7 cellular contexts compared by ENCODE assay signal in the genomic region with DNA sequence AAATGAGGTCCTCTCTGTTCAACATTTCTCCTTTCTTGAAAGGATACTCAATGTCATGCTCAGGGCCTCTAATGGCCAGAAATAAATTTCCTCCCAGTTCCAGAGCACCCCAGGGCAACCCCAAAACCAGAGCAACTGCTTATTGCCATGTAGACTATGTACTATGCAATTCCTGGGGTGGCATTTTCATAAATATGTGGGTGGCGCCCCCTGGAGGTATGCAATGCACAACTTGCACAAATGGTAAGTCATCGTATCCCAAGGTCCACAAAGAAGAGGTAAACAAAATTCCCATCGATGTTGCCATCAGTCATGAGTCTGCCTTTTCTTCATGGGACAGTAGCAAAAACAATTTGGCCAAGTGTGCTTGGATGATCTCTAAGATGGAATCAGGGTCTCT.
DNase-seq lines count a peak whose midpoint lies in the region; FAIRE-seq and TF ChIP-seq lines count a peak whose summit lies in the region.
"Not testable (repeated sequence)": the region's sequence is repeated elsewhere in the genome, so short reads cannot be mapped to it uniquely, and the experiment has no call there.

No MANE protein-coding gene starts in this region.

- H3K4me1 ChIP-seq in cardiac muscle cell (ENCODE audit: low read depth) = not testable (repeated sequence)

- not testable (repeated sequence) for H3K4me3 ChIP-seq in GM12864 (ENCODE audit: low read depth, low read length); NB4 (ENCODE audit: low read depth, low read length); bronchial epithelial cell (ENCODE audit: low read depth, low read length); cardiac muscle cell

- H3K27ac ChIP-seq in cardiac muscle cell = not testable (repeated sequence)

- FAIRE-seq in bronchial epithelial cell (lab: Jason Lieb, UNC) = not testable (repeated sequence)

- not testable (repeated sequence) for DNase-seq in GM12864 (ENCODE audit: low read depth)
- peak; percentile 19 for DNase-seq in NB4 (ENCODE audit: low read depth)
- peak; percentile 17 for DNase-seq in T-helper 9 cell
- DNase-seq in activated CD8-positive, alpha-beta memory T cell treated with anti-CD3 and anti-CD28 coated beads, Interleukin-2, amount 50 U/mL, for 48 hours = peak; percentile 55
- peak; percentile 2 for DNase-seq in bronchial epithelial cell (ENCODE audit: low read depth)
- DNase-seq in cardiac muscle cell (ENCODE audit: low read depth in 1 of 2, low spot score in 1 of 2) = peak in 1 of 2 donors; percentile 6
- peak; percentile 16 for DNase-seq in stimulated activated CD4-positive, alpha-beta T cell treated with anti-CD3 and anti-CD28 coated beads, Interleukin-1b, Interleukin-23, amount 100 ng/mL, for 48 hours

- H3K36me3 ChIP-seq in bronchial epithelial cell (ENCODE audit: control insufficient read depth, insufficient read depth, low read length); cardiac muscle cell: not testable (repeated sequence)

- H3K9me3 ChIP-seq in cardiac muscle cell (ENCODE audit: low read depth) = not testable (repeated sequence)

- H3K27me3 ChIP-seq in bronchial epithelial cell (ENCODE audit: control insufficient read depth, insufficient read depth, low read length); cardiac muscle cell: not testable (repeated sequence)

- not testable (repeated sequence) for TF ChIP-seq POLR2A in NB4 (IDR thresholded peaks at IDR 0.05; ENCODE audit: extremely low read depth, insufficient read length)

- TF ChIP-seq CTCF in GM12864 (IDR thresholded peaks at IDR 0.05; ENCODE audit: low read depth, low read length, missing control alignments) (peak; percentile 22), NB4 (IDR thresholded peaks at IDR 0.05; ENCODE audit: low read depth, low read length) (peak; percentile 23), cardiac muscle cell (IDR thresholded peaks at IDR 0.05; ENCODE audit: low read depth, low read length) (peak; percentile 2)
- not testable (repeated sequence) for TF ChIP-seq CTCF in bronchial epithelial cell (IDR thresholded peaks at IDR 0.05; ENCODE audit: insufficient read depth, low read length, severe bottlenecking)
